ENCODE assay signal across 8 cellular contexts in genomic region chrX:24024819-24025740, GRCh38. TPM values are rescaled to one million over a fixed set of nuclear protein-coding genes. Genes with fewer than 3 reads are reported as not detected.
A peak's percentile ranks its signal among the peaks of the same experiment; 100 is the strongest.
DNase-seq lines count a peak whose midpoint lies in the region; ATAC-seq and TF ChIP-seq lines count a peak whose summit lies in the region.

No MANE protein-coding gene starts in this region.

- H3K4me3 Mint-ChIP-seq in T-helper 1 cell treated with Interleukin-12 subunit alpha and Interleukin-12 subunit beta and Interleukin-4 antibody, amounts not matched to agents 30 μg/mL and 1 μg/mL, for 36 hours = peak overlapping the region; percentile 88

- intact Hi-C loops in right cardiac atrium (cut with DNase I) (loop anchor here in 1 of 4 donors (10.0 kb wide), 1 partner anchor 120 kb away; the partner anchor contains the start of genes APOO and CXorf58), uterus (cut with DNase I; ENCODE audit: low total_unique reads) (loop anchor here (10.0 kb wide), 1 partner anchor 110 kb away; no protein-coding TSS in a partner anchor)

- WGBS in right cardiac atrium = under 1% methylated on average over 88 of the region's 111 CpGs

- H3K27me3 Mint-ChIP-seq in T-helper 1 cell treated with Interleukin-12 subunit alpha and Interleukin-12 subunit beta and Interleukin-4 antibody, amounts not matched to agents 30 μg/mL and 1 μg/mL, for 36 hours (ENCODE audit: low read depth) = no peaks in the 10 kb centered on the region

- ATAC-seq in GM18499 (IDR thresholded peaks at IDR 0.05; ENCODE audit: insufficient read depth, unreplicated experiment) (peak; percentile 42), HG02852 (IDR thresholded peaks at IDR 0.05; ENCODE audit: unreplicated experiment) (peak; percentile 81), right cardiac atrium (peak; percentile 96 to 98)

- no peaks in the 10 kb centered on the region for H3K9me3 ChIP-seq in right cardiac atrium (ENCODE audit: control insufficient read depth, low read length)
- no peaks in the 10 kb centered on the region for H3K9me3 ChIP-seq in uterus

- H3K4me1 ChIP-seq in right cardiac atrium (ENCODE audit: control insufficient read depth, insufficient read depth, low read length) = no peaks in the 10 kb centered on the region
- H3K4me1 ChIP-seq in uterus = no peaks in the 10 kb centered on the region

- peak overlapping the region; percentile 98 for H3K4me3 ChIP-seq in right cardiac atrium (ENCODE audit: low read length)
- peak overlapping the region; percentile 54 to 74 for H3K4me3 ChIP-seq in uterus

- no peaks in the 10 kb centered on the region for H3K36me3 ChIP-seq in uterus

- peak in 2 of 4 experiments; percentile 24 to 39 for TF ChIP-seq CTCF in uterus (IDR thresholded peaks at IDR 0.05)

- H3K27me3 ChIP-seq in right cardiac atrium (ENCODE audit: control insufficient read depth, insufficient read depth) (no peaks in the 10 kb centered on the region), uterus (peaks cover 0 to 4% of the 10 kb centered on the region in 2 donors)

- H3K27ac ChIP-seq in right cardiac atrium (ENCODE audit: low read length) (peak overlapping the region; percentile 93), uterus (peak overlapping the region; percentile 92 to 97)

- H3K36me3 Mint-ChIP-seq in T-helper 1 cell treated with Interleukin-12 subunit alpha and Interleukin-12 subunit beta and Interleukin-4 antibody, amounts not matched to agents 30 μg/mL and 1 μg/mL, for 36 hours (ENCODE audit: low read depth) = peaks cover 7% of the 10 kb centered on the region

- TF ChIP-seq POLR2A in uterus (IDR thresholded peaks at IDR 0.05) = peak; percentile 66 to 83

- peak; percentile 52 for DNase-seq in NCI-H146 treated with DMSO at 0.1 percent for 48 hours (lab: John Stamatoyannopoulos, UW; ENCODE audit: unreplicated experiment)
- DNase-seq in amygdala (lab: John Stamatoyannopoulos, UW) = peak; percentile 16 to 92 (median 72)
- DNase-seq in right cardiac atrium = peak; percentile 88 to 96 (median 94)
- peak; percentile 86 for DNase-seq in putamen (ENCODE audit: low spot score)
- peak; percentile 86 to 91 for DNase-seq in uterus

- no peaks in the 10 kb centered on the region for H3K9me3 Mint-ChIP-seq in T-helper 1 cell treated with Interleukin-12 subunit alpha and Interleukin-12 subunit beta and Interleukin-4 antibody, amounts not matched to agents 30 μg/mL and 1 μg/mL, for 36 hours

- H3K4me1 Mint-ChIP-seq in T-helper 1 cell treated with Interleukin-12 subunit alpha and Interleukin-12 subunit beta and Interleukin-4 antibody, amounts not matched to agents 30 μg/mL and 1 μg/mL, for 36 hours (ENCODE audit: low read depth) = peaks cover 23% of the 10 kb centered on the region

- peak overlapping the region; percentile 76 for H3K27ac Mint-ChIP-seq in T-helper 1 cell treated with Interleukin-12 subunit alpha and Interleukin-12 subunit beta and Interleukin-4 antibody, amounts not matched to agents 30 μg/mL and 1 μg/mL, for 36 hours

RNA-seq across cellular contexts. Expression of gene KLHL15, which starts 1.9 kb away (rescaled TPM):
- total RNA-seq in right cardiac atrium (1 to 10 TPM; 5.7 to 7.0 (median 6.0) TPM), uterus (10 to 100 TPM in 3 of 4 donors, 1 to 10 TPM in 1; 8.7 to 47.1 (median 17.7) TPM)
- polyA plus RNA-seq in right cardiac atrium = 3.2 TPM

RNA-seq across cellular contexts. Expression of gene EIF2S3, which starts 29.7 kb away (rescaled TPM):
- 10 to 100 TPM; 73.8 to 97.4 (median 88.1) TPM for total RNA-seq in right cardiac atrium
- 32.6 TPM for polyA plus RNA-seq in right cardiac atrium
- 100 to 1,000 TPM in 2 of 4 donors, 10 to 100 TPM in 2; 86.8 to 374 (median 152) TPM for total RNA-seq in uterus

Comparison
In these comparisons a context has a peak if more than half of its experiments do, and no peak if none do; other contexts are left out.
1. Peak in every context shown above with its lines: DNase-seq, ATAC-seq, H3K4me3 ChIP-seq and H3K27ac ChIP-seq.
2. ATAC-seq: peak in every context shown above with its lines; median percentile 97 in right cardiac atrium; 81 in HG02852; 42 in GM18499.